8 cellular contexts compared by ENCODE assay signal in the genomic region with DNA sequence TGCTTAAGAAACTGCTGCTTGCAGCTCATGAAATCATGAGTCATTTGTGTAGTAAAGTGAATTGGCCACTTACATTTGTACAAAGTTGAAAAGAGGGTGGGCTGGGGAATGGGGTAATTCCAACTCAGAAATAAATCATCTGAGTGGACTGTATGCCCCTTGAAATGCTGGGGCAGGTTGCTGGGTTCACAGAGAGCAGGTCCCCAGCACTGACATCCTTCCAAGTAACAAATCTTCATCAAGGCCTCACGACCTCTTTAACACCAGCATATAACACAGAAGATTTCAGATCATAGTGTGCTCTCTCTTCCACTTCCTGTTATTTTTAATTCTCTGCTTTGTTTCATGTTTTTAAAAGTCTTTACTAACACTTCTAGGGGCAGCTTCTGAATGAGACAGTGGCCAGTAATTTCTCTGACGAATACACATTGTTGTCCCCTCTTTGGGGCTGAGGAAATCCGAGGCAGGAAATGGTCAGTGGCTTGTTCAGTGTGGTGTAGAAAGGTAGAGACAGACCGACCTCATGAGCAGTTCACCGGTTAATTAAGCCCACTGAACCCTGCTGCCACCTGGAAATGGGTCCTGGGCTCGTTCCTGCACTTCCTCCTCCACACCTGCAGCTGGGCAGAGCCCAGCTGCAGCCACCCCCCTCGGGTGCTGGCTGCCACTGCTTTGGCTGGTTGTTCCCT.
DNase-seq lines count a peak whose midpoint lies in the region; ATAC-seq and TF ChIP-seq lines count a peak whose summit lies in the region.

No MANE protein-coding gene starts in this region.

- H3K36me3 ChIP-seq in A673 (ENCODE audit: insufficient read depth, low read length, poor library complexity, severe bottlenecking) (no peaks in the 10 kb centered on the region), skeletal muscle satellite cell (ENCODE audit: insufficient read depth, low read length) (no peaks in the 10 kb centered on the region)

- POLR2A ChIA-PET in A673 (lab: Charles Lee; ENCODE audit: low non-redundant PET) = interaction anchor here (0.6 kb wide), 1 partner anchor 21 kb away, joined by 7 read pairs; no protein-coding TSS in a partner anchor

- no peaks in the 10 kb centered on the region for H3K36me3 Mint-ChIP-seq in T-helper 17 cell (ENCODE audit: low read depth)

- DNase-seq in A673 (ENCODE audit: low spot score) (no peak), T-helper 17 cell (no peak), fibroblast of gingiva (ENCODE audit: low read depth) (peak; percentile 45), SHP77 treated with DMSO at 0.1 percent for 48 hours (lab: John Stamatoyannopoulos, UW) (no peak), NCI-H2196 treated with DMSO at 0.1 percent for 48 hours (lab: John Stamatoyannopoulos, UW; ENCODE audit: unreplicated experiment) (no peak)

- H3K9ac ChIP-seq in skeletal muscle satellite cell (ENCODE audit: low read depth, low read length) = peak overlapping the region; percentile 46

- peaks cover 47% of the 10 kb centered on the region for H3K4me1 Mint-ChIP-seq in T-helper 17 cell

- peak; percentile 73 for ATAC-seq in GM18873 (IDR thresholded peaks at IDR 0.05; ENCODE audit: low FRiP score, unreplicated experiment)
- ATAC-seq in HG03064 (IDR thresholded peaks at IDR 0.05; ENCODE audit: low read depth, unreplicated experiment) = peak; percentile 71
- ATAC-seq in T-helper 17 cell = peak; percentile 78

- TF ChIP-seq CTCF in A673 (conservative IDR thresholded peaks at IDR 0.05; ENCODE audit: low read depth, low read length) = no peak

- peak overlapping the region; percentile 97 for H3K27ac Mint-ChIP-seq in T-helper 17 cell

- H3K4me3 ChIP-seq in A673 (ENCODE audit: low read depth, low read length, poor library complexity, severe bottlenecking) (no peak overlapping the region), skeletal muscle satellite cell (ENCODE audit: low read length) (peak overlapping the region; percentile 35)

- H3K27me3 ChIP-seq in A673 (replicated peaks; ENCODE audit: insufficient read depth, low read depth, low read length, poor library complexity) (no peaks in the 10 kb centered on the region), skeletal muscle satellite cell (ENCODE audit: control insufficient read depth, insufficient read depth, low read length) (no peaks in the 10 kb centered on the region)

- intact Hi-C loops in A673 (cut with micrococcal nuclease; ENCODE audit: unreplicated experiment) = no loop called here

- H3K27me3 Mint-ChIP-seq in T-helper 17 cell = no peaks in the 10 kb centered on the region

- H3K4me3 Mint-ChIP-seq in T-helper 17 cell = peak overlapping the region; percentile 75

- peak overlapping the region; percentile 18 for H3K27ac ChIP-seq in A673 (ENCODE audit: low read depth, low read length, poor library complexity, severe bottlenecking)

- BruUV-seq in A673 (replicated peaks; lab: Mats Ljungman, UMichigan) = no TSS peak

- CTCF ChIA-PET in A673 (lab: Charles Lee) = no interaction called here

- H3K9me3 ChIP-seq in A673 (ENCODE audit: low read depth, low read length, poor library complexity, severe bottlenecking) (no peaks in the 10 kb centered on the region), T-helper 17 cell (ENCODE audit: control insufficient read depth, low read length, poor library complexity, severe bottlenecking) (no peaks in the 10 kb centered on the region), skeletal muscle satellite cell (replicated peaks; ENCODE audit: low read length) (no peaks in the 10 kb centered on the region)

- peak overlapping the region; percentile 61 for H3K4me2 ChIP-seq in skeletal muscle satellite cell (ENCODE audit: low read length)

- H3K4me1 ChIP-seq in A673 (ENCODE audit: insufficient read depth, low read length, poor library complexity, severe bottlenecking) (peaks cover 86% of the 10 kb centered on the region), skeletal muscle satellite cell (ENCODE audit: control insufficient read depth, insufficient read depth, low read length) (peaks cover 67% of the 10 kb centered on the region)
